In the genomic region with DNA sequence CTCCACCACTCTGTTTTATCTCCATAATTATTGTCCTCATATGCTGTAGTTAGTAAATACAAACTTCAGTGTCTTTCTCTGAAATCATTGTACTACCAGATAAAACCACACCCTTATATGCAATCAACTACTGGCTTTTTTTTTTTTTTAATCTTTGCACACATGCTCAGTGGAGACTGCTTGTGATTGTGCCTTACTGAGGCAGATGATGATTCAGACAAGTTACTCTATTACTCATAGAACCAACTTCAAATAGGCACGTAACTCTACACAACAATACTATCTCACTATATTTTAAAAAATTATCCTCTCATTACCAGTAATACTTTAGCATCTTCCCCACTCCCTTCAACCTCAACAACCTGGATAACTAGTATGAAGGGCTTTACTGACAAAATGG, we compare ENCODE assay signal across 17 cellular contexts.
A peak's percentile ranks its signal among the peaks of the same experiment; 100 is the strongest.
DNase-seq lines count a peak whose midpoint lies in the region; ATAC-seq, FAIRE-seq and TF ChIP-seq lines count a peak whose summit lies in the region.
"Had no signal": no experiment of that assay in that cellular context is flagged by ENCODE, and none has a peak within 500 bp of the region (broad histone marks: within the 10 kb centered on the region; RNA-seq: fewer than 3 reads in every experiment).

No MANE protein-coding gene starts in this region.

- DNase-seq in GM23248 (peak; percentile 28), RPMI7951 (ENCODE audit: low read depth) (peak; percentile 3), bronchial epithelial cell (ENCODE audit: low read depth) (peak; percentile 93), iris pigment epithelial cell (ENCODE audit: low read depth) (peak; percentile 74), HepG2 (ENCODE audit: low spot score) (no peak)
- DNase-seq: C1 segment of cervical spinal cord; CD8-positive, alpha-beta memory T cell; Karpas-422; NCI-H1105; NCI-H1694; NCI-H2081 treated with DMSO at 0.1 percent for 48 hours; NCI-H748 treated with DMSO at 0.1 percent for 48 hours; NK-92 treated with Interleukin-12 subunit alpha and Interleukin-12 subunit beta, amount 100 ng/mL, for 24 hours had no signal

- H3K9me3 Mint-ChIP-seq in stimulated activated memory B cell treated with anti-CD40 and anti-IgM and Interleukin-4, amounts not matched to agents 10 μg/mL and 1 μg/mL and 100 μg/mL, for 72 hours: no peaks in the 10 kb centered on the region

- no peaks in the 10 kb centered on the region for H3K36me3 ChIP-seq in GM23248 (ENCODE audit: low read depth)
- no peaks in the 10 kb centered on the region for H3K36me3 ChIP-seq in bronchial epithelial cell (ENCODE audit: control insufficient read depth, insufficient read depth, low read length)
- no peaks in the 10 kb centered on the region for H3K36me3 ChIP-seq in HepG2 (replicated peaks in 1 of 2; ENCODE audit: control insufficient read depth in 1 of 2, insufficient read depth in 2 of 2, low read length in 2 of 2)

- in situ Hi-C loops in GM23248 (cut with MboI) (no loop called here), HepG2 (cut with HindIII; ENCODE audit: extremely low pct_ligation_motif_present, low pct_unique_long_range_greater_than_20kb) (no loop called here)

- H3K4me1 ChIP-seq in GM23248 (ENCODE audit: insufficient read depth) (no peaks in the 10 kb centered on the region), HepG2 (ENCODE audit: insufficient read depth, low read length) (no peaks in the 10 kb centered on the region)

- H2AFZ ChIP-seq in GM23248: no peak overlapping the region
- H2AFZ ChIP-seq in HepG2 (ENCODE audit: low read length): no peak overlapping the region

- no peak for TF ChIP-seq EP300 in HepG2 (IDR thresholded peaks at IDR 0.05; ENCODE audit: low read depth in 2 of 2, low read length in 2 of 2)
- TF ChIP-seq EP300 in HepG2 (CRISPR knock-in tag; IDR thresholded peaks at IDR 0.05; ENCODE audit: borderline replicate concordance): no peak

- H3K9me3 ChIP-seq in GM23248 (ENCODE audit: low read depth) (no peaks in the 10 kb centered on the region), HepG2 (ENCODE audit: low read length) (no peaks in the 10 kb centered on the region)

- H3K9me2 ChIP-seq in GM23248 (ENCODE audit: insufficient read depth): peaks cover 4% of the 10 kb centered on the region; the same call in 1 of the 2 replicates

- no peaks in the 10 kb centered on the region for H4K20me1 ChIP-seq in GM23248 (ENCODE audit: insufficient read depth)
- no peaks in the 10 kb centered on the region for H4K20me1 ChIP-seq in HepG2 (ENCODE audit: insufficient read depth, low read length)

- ATAC-seq in GM19324 (IDR thresholded peaks at IDR 0.05; ENCODE audit: low FRiP score, unreplicated experiment): no peak
- ATAC-seq in HepG2: no peak
- ATAC-seq in HG03442 (IDR thresholded peaks at IDR 0.05; ENCODE audit: unreplicated experiment): no peak
- no peak for ATAC-seq in stimulated activated memory B cell treated with anti-CD40 and anti-IgM and Interleukin-4, amounts not matched to agents 10 μg/mL and 1 μg/mL and 100 μg/mL, for 72 hours

- H3K27me3 ChIP-seq in GM23248 (replicated peaks; ENCODE audit: insufficient read depth) (no peaks in the 10 kb centered on the region), bronchial epithelial cell (ENCODE audit: control insufficient read depth, insufficient read depth, low read length) (no peaks in the 10 kb centered on the region), HepG2 (ENCODE audit: control insufficient read depth in 1 of 2, insufficient read depth in 2 of 2, low read length in 2 of 2) (no peaks in the 10 kb centered on the region; a peak in 1 of 5 replicates)

- intact Hi-C loops in HepG2 (cut with micrococcal nuclease; ENCODE audit: unreplicated experiment): no loop called here

- no peak for FAIRE-seq in bronchial epithelial cell (lab: Jason Lieb, UNC)
- FAIRE-seq in HepG2 (lab: Jason Lieb, UNC): no peak
- FAIRE-seq: RCC 7860 had no signal

- H3K4me2 ChIP-seq in GM23248 (ENCODE audit: unreplicated experiment) (no peak overlapping the region), HepG2 (ENCODE audit: low read depth, low read length) (no peak overlapping the region)

- H3K9ac ChIP-seq in GM23248 (no peak overlapping the region), HepG2 (ENCODE audit: insufficient read depth, low read depth, low read length) (no peak overlapping the region)

- H3K79me2 ChIP-seq in GM23248 (ENCODE audit: insufficient read depth) (no peaks in the 10 kb centered on the region), HepG2 (ENCODE audit: insufficient read depth, low read length) (no peaks in the 10 kb centered on the region)

- CTCF ChIA-PET in HepG2 (lab: Yijun Ruan, JAX; ENCODE audit: low intra/inter-chr PET ratio, low total read pairs): no interaction called here

- no peak overlapping the region for H3K4me3 Mint-ChIP-seq in stimulated activated memory B cell treated with anti-CD40 and anti-IgM and Interleukin-4, amounts not matched to agents 10 μg/mL and 1 μg/mL and 100 μg/mL, for 72 hours
- H3K4me3 Mint-ChIP-seq: CD8-positive, alpha-beta memory T cell had no signal

- 28 to 45% methylated on average over 1 of the region's 1 CpG for WGBS in GM23248 (ENCODE audit: low coverage in 1 of 2, low lambda C conversion rate in 2 of 2, missing lambda C conversion rate in 2 of 2), 2 experiments
- 8% methylated on average over 1 of the region's 1 CpG for WGBS in HepG2 (ENCODE audit: low lambda C conversion rate)

- no peaks in the 10 kb centered on the region for H3F3A ChIP-seq in GM23248 (ENCODE audit: insufficient read depth)

- TF ChIP-seq CTCF in bronchial epithelial cell (IDR thresholded peaks at IDR 0.05; ENCODE audit: insufficient read depth, low read length, severe bottlenecking): no peak
- TF ChIP-seq CTCF in HepG2 (CRISPR knock-in tag; IDR thresholded peaks at IDR 0.05): no peak

- H3K4me3 ChIP-seq in GM23248 (no peak overlapping the region), bronchial epithelial cell (ENCODE audit: low read depth, low read length) (no peak overlapping the region), HepG2 (replicated peaks in 1 of 3; ENCODE audit: insufficient read depth in 1 of 3, low read depth in 2 of 3, low read length in 3 of 3) (no peak overlapping the region)

- no peaks in the 10 kb centered on the region for H3K4me1 Mint-ChIP-seq in stimulated activated memory B cell treated with anti-CD40 and anti-IgM and Interleukin-4, amounts not matched to agents 10 μg/mL and 1 μg/mL and 100 μg/mL, for 72 hours
- H3K4me1 Mint-ChIP-seq: CD8-positive, alpha-beta memory T cell had no signal

- no peaks in the 10 kb centered on the region for H3K27me3 Mint-ChIP-seq in stimulated activated memory B cell treated with anti-CD40 and anti-IgM and Interleukin-4, amounts not matched to agents 10 μg/mL and 1 μg/mL and 100 μg/mL, for 72 hours
- H3K27me3 Mint-ChIP-seq: CD8-positive, alpha-beta memory T cell had no signal

- H3K27ac ChIP-seq in GM23248 (no peak overlapping the region), HepG2 (ENCODE audit: extremely low read length, insufficient read depth, low read length) (no peak overlapping the region)

- POLR2A ChIA-PET in HepG2 (lab: Yijun Ruan, JAX): no interaction called here

- no peaks in the 10 kb centered on the region for H3K36me3 Mint-ChIP-seq in stimulated activated memory B cell treated with anti-CD40 and anti-IgM and Interleukin-4, amounts not matched to agents 10 μg/mL and 1 μg/mL and 100 μg/mL, for 72 hours
- H3K36me3 Mint-ChIP-seq: CD8-positive, alpha-beta memory T cell had no signal

- H3K27ac Mint-ChIP-seq in stimulated activated memory B cell treated with anti-CD40 and anti-IgM and Interleukin-4, amounts not matched to agents 10 μg/mL and 1 μg/mL and 100 μg/mL, for 72 hours: no peak overlapping the region
- H3K27ac Mint-ChIP-seq: CD8-positive, alpha-beta memory T cell had no signal

- TF ChIP-seq POLR2A in HepG2 (IDR thresholded peaks at IDR 0.05; ENCODE audit: insufficient read depth in 1 of 2, low read depth in 2 of 2, low read length in 2 of 2): no peak

- no TSS peak for BruUV-seq in HepG2 (replicated peaks; lab: Mats Ljungman, UMichigan)

- TF ChIP-seq RAD21 in HepG2 (CRISPR knock-in tag; IDR thresholded peaks at IDR 0.05): no peak

TF ChIP-seq in HepG2, 621 proteins besides CTCF, POLR2A, EP300 and RAD21 (continues in another document):
- no peak for TF ChIP-seq GABPB1 (CRISPR knock-in tag; IDR thresholded peaks at IDR 0.05)
- no peak for TF ChIP-seq YEATS2 (CRISPR knock-in tag; IDR thresholded peaks at IDR 0.05; ENCODE audit: borderline replicate concordance)
- no peak for TF ChIP-seq CREM (IDR thresholded peaks at IDR 0.05)
- no peak for TF ChIP-seq CREM (CRISPR knock-in tag; IDR thresholded peaks at IDR 0.05)
- TF ChIP-seq SNRNP70 (IDR thresholded peaks at IDR 0.05; ENCODE audit: low read depth, low read length): no peak
